Comparison of ENCODE assay signal across 14 cellular contexts in the genomic region with DNA sequence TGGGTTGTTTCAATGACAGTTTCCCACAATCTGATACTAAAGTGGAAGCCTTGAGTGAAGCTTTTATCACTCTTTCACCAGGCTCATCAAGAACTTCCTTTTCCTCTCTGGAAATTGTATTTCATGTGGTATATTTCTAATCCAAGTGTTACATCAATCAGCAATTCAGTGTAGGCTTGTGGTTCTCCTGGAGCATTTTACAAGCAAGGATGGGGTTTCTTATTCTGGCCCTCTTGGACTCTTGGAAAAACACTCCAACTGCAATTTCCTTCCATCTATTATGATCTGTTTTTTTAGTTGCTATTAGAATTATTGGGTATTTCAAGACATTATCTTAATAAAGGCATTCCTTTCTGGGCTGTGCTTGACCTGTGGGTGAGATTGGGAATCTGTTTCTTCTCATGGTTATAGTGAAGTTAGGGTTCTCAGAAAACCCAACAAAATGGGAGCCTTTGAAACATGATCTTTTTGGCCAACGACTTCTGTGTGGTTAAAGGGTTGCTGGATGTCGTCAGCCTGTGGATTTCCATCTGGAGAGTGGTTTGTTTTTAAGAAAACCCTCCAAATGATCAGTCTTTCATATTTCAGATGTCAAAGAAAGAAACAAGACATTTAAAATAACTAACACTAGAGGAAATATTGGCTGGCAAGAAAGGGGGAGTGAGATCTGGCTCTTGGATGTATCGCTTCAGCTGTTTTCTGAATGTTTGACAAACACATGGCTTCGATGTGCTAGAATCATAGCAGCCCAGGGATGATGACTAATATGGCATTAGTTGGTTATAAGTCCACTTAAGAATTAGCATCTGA.
A peak's percentile ranks its signal among the peaks of the same experiment; 100 is the strongest.
DNase-seq lines count a peak whose midpoint lies in the region; FAIRE-seq and TF ChIP-seq lines count a peak whose summit lies in the region.
"Had no signal": no experiment of that assay in that cellular context is flagged by ENCODE, and none has a peak within 500 bp of the region (broad histone marks: within the 10 kb centered on the region; RNA-seq: fewer than 3 reads in every experiment).

No MANE protein-coding gene starts in this region.

- TF ChIP-seq CTCF in astrocyte (IDR thresholded peaks at IDR 0.05; ENCODE audit: insufficient read depth, low read depth, low read length) (no peak), hepatocyte (IDR thresholded peaks at IDR 0.05; ENCODE audit: poor library complexity) (no peak), suprapubic skin (IDR thresholded peaks at IDR 0.05) (no peak)

- H3K9me2 ChIP-seq in hepatocyte (replicated peaks; ENCODE audit: insufficient read depth) = no peaks in the 10 kb centered on the region

- no peak overlapping the region for H3K4me3 ChIP-seq in astrocyte (ENCODE audit: insufficient read depth, low read depth, low read length)
- no peak overlapping the region for H3K4me3 ChIP-seq in hepatocyte
- no peak overlapping the region for H3K4me3 ChIP-seq in suprapubic skin
- H3K4me3 ChIP-seq: adrenal gland had no signal

- 42% methylated on average over 4 of the region's 4 CpGs for WGBS in hepatocyte (ENCODE audit: low lambda C conversion rate, missing lambda C conversion rate)
- 48% methylated on average over 4 of the region's 4 CpGs for WGBS in suprapubic skin

- no peak for FAIRE-seq in astrocyte (lab: Jason Lieb, UNC)

- no peaks in the 10 kb centered on the region for H3K36me3 Mint-ChIP-seq in astrocyte (ENCODE audit: low read depth, unreplicated experiment)
- H3K36me3 Mint-ChIP-seq: stimulated activated naive B cell treated with anti-CD40 and anti-IgM and Interleukin-4, amounts not matched to agents 10 μg/mL and 1 μg/mL and 100 μg/mL, for 72 hours had no signal

- H3K27ac Mint-ChIP-seq in astrocyte (ENCODE audit: unreplicated experiment) = no peak overlapping the region
- H3K27ac Mint-ChIP-seq: stimulated activated naive B cell treated with anti-CD40 and anti-IgM and Interleukin-4, amounts not matched to agents 10 μg/mL and 1 μg/mL and 100 μg/mL, for 72 hours had no signal

- no peak for TF ChIP-seq POLR2A in suprapubic skin (IDR thresholded peaks at IDR 0.05)

- H3K4me1 ChIP-seq in astrocyte (ENCODE audit: insufficient read depth, low read length) = no peaks in the 10 kb centered on the region
- H3K4me1 ChIP-seq in hepatocyte (ENCODE audit: insufficient read depth) = peaks cover 11% of the 10 kb centered on the region
- H3K4me1 ChIP-seq in suprapubic skin = peaks cover 16% of the 10 kb centered on the region
- H3K4me1 ChIP-seq: adrenal gland had no signal

- H4K20me1 ChIP-seq in astrocyte (ENCODE audit: insufficient read depth, low read length) (no peaks in the 10 kb centered on the region), hepatocyte (ENCODE audit: insufficient read depth, poor library complexity, severe bottlenecking) (no peaks in the 10 kb centered on the region)

- H3K27ac ChIP-seq in astrocyte (ENCODE audit: low read depth, low read length) (no peak overlapping the region), hepatocyte (peak overlapping the region; percentile 8), suprapubic skin (peak overlapping the region; percentile 3)

- H3K9me3 ChIP-seq in astrocyte (ENCODE audit: insufficient read depth, low read depth, low read length) = no peaks in the 10 kb centered on the region
- no peaks in the 10 kb centered on the region for H3K9me3 ChIP-seq in hepatocyte (ENCODE audit: low read depth)
- H3K9me3 ChIP-seq in suprapubic skin = no peaks in the 10 kb centered on the region
- H3K9me3 ChIP-seq: adrenal gland had no signal

- H3K4me3 Mint-ChIP-seq in astrocyte (ENCODE audit: unreplicated experiment) = no peak overlapping the region
- H3K4me3 Mint-ChIP-seq: stimulated activated naive B cell treated with anti-CD40 and anti-IgM and Interleukin-4, amounts not matched to agents 10 μg/mL and 1 μg/mL and 100 μg/mL, for 72 hours had no signal

- H3K36me3 ChIP-seq in astrocyte (ENCODE audit: insufficient read depth, low read length) (no peaks in the 10 kb centered on the region), hepatocyte (replicated peaks; ENCODE audit: insufficient read depth, low read depth) (no peaks in the 10 kb centered on the region), suprapubic skin (no peaks in the 10 kb centered on the region)
- H3K36me3 ChIP-seq: adrenal gland had no signal

- DNase-seq in DMS53 (lab: John Stamatoyannopoulos, UW) (peak; percentile 15), DMS53 treated with DMSO at 0.1 percent for 48 hours (lab: John Stamatoyannopoulos, UW; ENCODE audit: unreplicated experiment) (no peak), astrocyte (ENCODE audit: low read depth) (peak; percentile 91), hepatocyte (ENCODE audit: low spot score) (peak; percentile 17), suprapubic skin (ENCODE audit: low spot score in 2 of 2) (no peak), SIG-M5 treated with dmso at 0.1 percent for 504 hours (lab: John Stamatoyannopoulos, UW; ENCODE audit: unreplicated experiment) (no peak), NCI-H345 (lab: John Stamatoyannopoulos, UW) (no peak), NCI-H2029 treated with DMSO at 0.1 percent for 48 hours (lab: John Stamatoyannopoulos, UW) (no peak)
- DNase-seq: 8988T; adrenal gland; erythroblast; midbrain; NK-92 treated with Interleukin-12 subunit alpha and Interleukin-12 subunit beta, amount 100 ng/mL, for 24 hours; stimulated activated naive B cell treated with anti-CD40 and anti-IgM and Interleukin-4, amounts not matched to agents 10 μg/mL and 1 μg/mL and 100 μg/mL, for 72 hours had no signal

- H2AFZ ChIP-seq in astrocyte (ENCODE audit: low read depth, low read length) = no peak overlapping the region
- no peak overlapping the region for H2AFZ ChIP-seq in hepatocyte

- H3K9me3 Mint-ChIP-seq in astrocyte (ENCODE audit: unreplicated experiment) = no peaks in the 10 kb centered on the region
- H3K9me3 Mint-ChIP-seq: stimulated activated naive B cell treated with anti-CD40 and anti-IgM and Interleukin-4, amounts not matched to agents 10 μg/mL and 1 μg/mL and 100 μg/mL, for 72 hours had no signal

- no peaks in the 10 kb centered on the region for H3K79me2 ChIP-seq in astrocyte (ENCODE audit: insufficient read depth, low read length)
- H3K79me2 ChIP-seq in hepatocyte = no peaks in the 10 kb centered on the region

- no peak for TF ChIP-seq EP300 in suprapubic skin (IDR thresholded peaks at IDR 0.05)

- H3K27me3 ChIP-seq in astrocyte (ENCODE audit: insufficient read depth, low read length) = no peaks in the 10 kb centered on the region
- no peaks in the 10 kb centered on the region for H3K27me3 ChIP-seq in hepatocyte
- H3K27me3 ChIP-seq in suprapubic skin = no peaks in the 10 kb centered on the region
- H3K27me3 ChIP-seq: adrenal gland had no signal

- peaks cover 9% of the 10 kb centered on the region for H3K27me3 Mint-ChIP-seq in astrocyte (ENCODE audit: low read depth, unreplicated experiment)

- H3K4me1 Mint-ChIP-seq in astrocyte (ENCODE audit: low read depth, unreplicated experiment) = peaks cover 20% of the 10 kb centered on the region
- H3K4me1 Mint-ChIP-seq: stimulated activated naive B cell treated with anti-CD40 and anti-IgM and Interleukin-4, amounts not matched to agents 10 μg/mL and 1 μg/mL and 100 μg/mL, for 72 hours had no signal

- no peak overlapping the region for H3K4me2 ChIP-seq in astrocyte (ENCODE audit: low read length)
- no peak overlapping the region for H3K4me2 ChIP-seq in hepatocyte

- H3K9ac ChIP-seq in astrocyte (ENCODE audit: low read length) = no peak overlapping the region

Comparison
In these comparisons a context has a peak if more than half of its experiments do, and no peak if none do; other contexts are left out.
1. DNase-seq: peak in DMS53 (single experiment), astrocyte (single experiment) and hepatocyte (single experiment); none in DMS53 treated with DMSO at 0.1 percent for 48 hours (single experiment), suprapubic skin (0 of 2), SIG-M5 treated with dmso at 0.1 percent for 504 hours (single experiment), NCI-H345 (single experiment) and NCI-H2029 treated with DMSO at 0.1 percent for 48 hours (single experiment).